ENCODE assay signal across 10 cellular contexts in the genomic region with DNA sequence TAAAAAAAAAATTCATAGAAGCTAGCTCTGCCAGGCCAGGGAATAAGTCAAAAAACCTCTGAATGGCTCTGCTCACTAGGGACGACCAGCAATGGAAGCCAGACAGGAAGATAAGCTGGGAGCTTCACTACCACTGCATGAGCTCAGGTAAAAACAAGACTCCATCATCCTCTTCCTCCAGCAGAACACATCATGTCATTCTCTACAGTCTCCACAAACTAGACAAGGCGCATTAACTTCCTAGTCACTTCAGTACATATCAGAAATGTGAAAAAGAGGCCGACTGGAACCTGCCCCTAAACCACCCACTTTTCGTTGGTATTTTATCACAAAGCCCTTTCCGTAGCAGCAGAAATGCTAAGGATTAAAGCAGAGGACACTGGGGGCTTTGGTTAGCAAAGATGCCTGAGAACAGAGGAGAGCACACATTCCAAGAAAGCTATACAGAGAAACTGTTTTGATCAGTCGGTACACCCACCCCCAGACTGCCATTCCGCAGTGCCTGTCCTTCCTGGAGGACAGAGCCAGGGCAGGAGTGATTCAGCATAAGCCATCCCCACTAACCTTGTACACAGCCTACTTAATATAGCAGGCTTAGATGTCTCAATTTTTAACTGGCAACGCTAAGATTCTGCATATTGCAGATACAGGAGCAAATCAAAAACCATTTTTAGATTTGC. TPM values are rescaled to one million over a fixed set of nuclear protein-coding genes. Genes with fewer than 3 reads are reported as not detected.
A peak's percentile ranks its signal among the peaks of the same experiment; 100 is the strongest.
DNase-seq lines count a peak whose midpoint lies in the region; ATAC-seq and TF ChIP-seq lines count a peak whose summit lies in the region.
"Had no signal": no experiment of that assay in that cellular context is flagged by ENCODE, and none has a peak within 500 bp of the region (broad histone marks: within the 10 kb centered on the region; RNA-seq: fewer than 3 reads in every experiment).

No MANE protein-coding gene starts in this region.

- peak overlapping the region; percentile 1 for H3K18ac ChIP-seq in trophoblast cell (ENCODE audit: low read length)

- peak overlapping the region; percentile 47 for H3K27ac Mint-ChIP-seq in GM23338
- H3K27ac Mint-ChIP-seq in activated T-helper 1 cell treated with anti-CD3 and anti-CD28 coated beads, Interleukin-12 subunit alpha, Interleukin-12 subunit beta, Interleukin-2, Interleukin-4 antibody, amounts not matched to agents 30 ng/mL and 10 ng/mL and 1 ng/mL, durations not matched to agents 14 hours and 24 hours and 36 hours = peak overlapping the region; percentile 6
- H3K27ac Mint-ChIP-seq: stimulated activated memory B cell treated with anti-CD40 and anti-IgM and Interleukin-4, amounts not matched to agents 10 μg/mL and 1 μg/mL and 100 μg/mL, for 72 hours had no signal

- H3F3A ChIP-seq in GM23338 (replicated peaks; ENCODE audit: low read depth) = no peaks in the 10 kb centered on the region

- H3K9me2 ChIP-seq in GM23338 (ENCODE audit: insufficient read depth) = no peaks in the 10 kb centered on the region

- H4K91ac ChIP-seq in trophoblast cell (ENCODE audit: low read depth, low read length) = no peak overlapping the region

- no peak overlapping the region for H3K4me3 ChIP-seq in GM23338
- no peak overlapping the region for H3K4me3 ChIP-seq in fibroblast of villous mesenchyme (ENCODE audit: low read depth, low read length)
- H3K4me3 ChIP-seq in trophoblast cell (ENCODE audit: low read depth, low read length) = no peak overlapping the region
- no peak overlapping the region for H3K4me3 ChIP-seq in testis

- H4K20me1 ChIP-seq in GM23338 (replicated peaks; ENCODE audit: insufficient read depth) = no peaks in the 10 kb centered on the region; the same call in 1 of the 2 replicates

- H4K12ac ChIP-seq in trophoblast cell (ENCODE audit: low read depth, low read length) = no peak overlapping the region

- H2BK12ac ChIP-seq in trophoblast cell (ENCODE audit: low read length) = no peak overlapping the region

- no peaks in the 10 kb centered on the region for H3K79me1 ChIP-seq in trophoblast cell (ENCODE audit: low read length)

- no peak overlapping the region for H3K4ac ChIP-seq in trophoblast cell (ENCODE audit: low read depth, low read length)

- TF ChIP-seq CTCF in GM23338 (conservative IDR thresholded peaks at IDR 0.05; ENCODE audit: low read depth in 2 of 2) (no peak), fibroblast of villous mesenchyme (IDR thresholded peaks at IDR 0.05; ENCODE audit: insufficient read depth, low read depth, low read length) (no peak), testis (IDR thresholded peaks at IDR 0.05) (no peak)

- H3K4me1 ChIP-seq in GM23338 (ENCODE audit: insufficient read depth) (peaks cover 11% of the 10 kb centered on the region; the same call in 1 of the 2 replicates), trophoblast cell (ENCODE audit: control insufficient read depth in 1 of 2, insufficient read depth in 2 of 2, low read length in 2 of 2) (peaks cover 3 to 4% of the 10 kb centered on the region in 2 experiments), testis (no peaks in the 10 kb centered on the region)

- no peaks in the 10 kb centered on the region for H3K27me3 ChIP-seq in GM23338 (ENCODE audit: insufficient read depth)
- no peaks in the 10 kb centered on the region for H3K27me3 ChIP-seq in trophoblast cell (ENCODE audit: insufficient read depth, low read length)
- no peaks in the 10 kb centered on the region for H3K27me3 ChIP-seq in testis

- H3K9me3 Mint-ChIP-seq in GM23338 = no peaks in the 10 kb centered on the region
- H3K9me3 Mint-ChIP-seq in activated T-helper 1 cell treated with anti-CD3 and anti-CD28 coated beads, Interleukin-12 subunit alpha, Interleukin-12 subunit beta, Interleukin-2, Interleukin-4 antibody, amounts not matched to agents 30 ng/mL and 10 ng/mL and 1 ng/mL, durations not matched to agents 14 hours and 24 hours and 36 hours = no peaks in the 10 kb centered on the region
- H3K9me3 Mint-ChIP-seq: stimulated activated memory B cell treated with anti-CD40 and anti-IgM and Interleukin-4, amounts not matched to agents 10 μg/mL and 1 μg/mL and 100 μg/mL, for 72 hours had no signal

- H3K23ac ChIP-seq in trophoblast cell (ENCODE audit: low read length) = no peak overlapping the region

- peaks cover 12% of the 10 kb centered on the region for H3K79me2 ChIP-seq in GM23338 (replicated peaks; ENCODE audit: insufficient read depth)
- H3K79me2 ChIP-seq in trophoblast cell (ENCODE audit: control insufficient read depth, insufficient read depth, low read length, poor library complexity) = no peaks in the 10 kb centered on the region

- no peak overlapping the region for H2BK120ac ChIP-seq in trophoblast cell (ENCODE audit: insufficient read depth, low read length, poor library complexity)

- H2AFZ ChIP-seq in GM23338 (no peak overlapping the region), trophoblast cell (ENCODE audit: insufficient read depth, low read length, poor library complexity) (no peak overlapping the region)

- no peak overlapping the region for H4K8ac ChIP-seq in trophoblast cell (ENCODE audit: low read depth, low read length)

- H3K27me3 Mint-ChIP-seq in GM23338 (ENCODE audit: insufficient read depth, low read depth, poor library complexity) = no peaks in the 10 kb centered on the region
- H3K27me3 Mint-ChIP-seq in activated T-helper 1 cell treated with anti-CD3 and anti-CD28 coated beads, Interleukin-12 subunit alpha, Interleukin-12 subunit beta, Interleukin-2, Interleukin-4 antibody, amounts not matched to agents 30 ng/mL and 10 ng/mL and 1 ng/mL, durations not matched to agents 14 hours and 24 hours and 36 hours (ENCODE audit: insufficient read depth) = no peaks in the 10 kb centered on the region

- no peak for TF ChIP-seq POLR2A in testis (IDR thresholded peaks at IDR 0.05)

- no peaks in the 10 kb centered on the region for H3K36me3 ChIP-seq in GM23338 (ENCODE audit: insufficient read depth)
- H3K36me3 ChIP-seq in trophoblast cell (ENCODE audit: control insufficient read depth in 1 of 2, insufficient read depth in 2 of 2, low read length in 2 of 2) = no peaks in the 10 kb centered on the region
- no peaks in the 10 kb centered on the region for H3K36me3 ChIP-seq in testis (ENCODE audit: low read depth, missing control alignments)

- peaks cover 17% of the 10 kb centered on the region for H3K4me1 Mint-ChIP-seq in GM23338
- peaks cover 51% of the 10 kb centered on the region for H3K4me1 Mint-ChIP-seq in activated T-helper 1 cell treated with anti-CD3 and anti-CD28 coated beads, Interleukin-12 subunit alpha, Interleukin-12 subunit beta, Interleukin-2, Interleukin-4 antibody, amounts not matched to agents 30 ng/mL and 10 ng/mL and 1 ng/mL, durations not matched to agents 14 hours and 24 hours and 36 hours (ENCODE audit: low read depth)
- H3K4me1 Mint-ChIP-seq: stimulated activated memory B cell treated with anti-CD40 and anti-IgM and Interleukin-4, amounts not matched to agents 10 μg/mL and 1 μg/mL and 100 μg/mL, for 72 hours had no signal

- intact Hi-C loops in activated T-helper 1 cell treated with anti-CD3 and anti-CD28 coated beads, Interleukin-12 subunit alpha, Interleukin-12 subunit beta, Interleukin-2, Interleukin-4 antibody, amounts not matched to agents 30 ng/mL and 10 ng/mL and 1 ng/mL, durations not matched to agents 14 hours and 24 hours and 36 hours (cut with micrococcal nuclease) = no loop called here
- intact Hi-C loops in testis (cut with DNase I; ENCODE audit: low total_unique reads) = no loop called here

- no peak overlapping the region for H2BK5ac ChIP-seq in trophoblast cell (ENCODE audit: low read depth, low read length, poor library complexity)

- no peak overlapping the region for H3K9ac ChIP-seq in trophoblast cell (ENCODE audit: low read length)

- H3K9me3 ChIP-seq in trophoblast cell (ENCODE audit: insufficient read depth, low read depth, low read length) = no peaks in the 10 kb centered on the region
- no peaks in the 10 kb centered on the region for H3K9me3 ChIP-seq in testis

- H3K27ac ChIP-seq in GM23338 (ENCODE audit: low read depth) (no peak overlapping the region), trophoblast cell (ENCODE audit: low read depth, low read length) (no peak overlapping the region), testis (no peak overlapping the region)
- H3K27ac ChIP-seq: RWPE1, VCaP had no signal

- no peak overlapping the region for H3K4me2 ChIP-seq in GM23338
- no peak overlapping the region for H3K4me2 ChIP-seq in trophoblast cell (ENCODE audit: low read length)

- DNase-seq in GM23338 (ENCODE audit: low spot score) (no peak), fibroblast of villous mesenchyme (ENCODE audit: low read depth) (peak; percentile 35), trophoblast cell (no peak), testis (no peak), NCI-H2171 (lab: John Stamatoyannopoulos, UW) (no peak)
- DNase-seq in activated T-helper 1 cell treated with anti-CD3 and anti-CD28 coated beads, Interleukin-12 subunit alpha, Interleukin-12 subunit beta, Interleukin-2, Interleukin-4 antibody, amounts not matched to agents 30 ng/mL and 10 ng/mL and 1 ng/mL, durations not matched to agents 14 hours and 24 hours and 36 hours (ENCODE audit: low spot score) = no peak

- no peak overlapping the region for H2AK5ac ChIP-seq in trophoblast cell (ENCODE audit: low read length)

- no CpG with 5 or more reads among the region's 8 CpGs for WGBS in trophoblast cell (ENCODE audit: extremely low coverage, insufficient coverage, insufficient read length)
- 58 to 63% methylated on average over 8 of the region's 8 CpGs for WGBS in testis, 2 donors

- H3K4me3 Mint-ChIP-seq in GM23338 = no peak overlapping the region
- no peak overlapping the region for H3K4me3 Mint-ChIP-seq in activated T-helper 1 cell treated with anti-CD3 and anti-CD28 coated beads, Interleukin-12 subunit alpha, Interleukin-12 subunit beta, Interleukin-2, Interleukin-4 antibody, amounts not matched to agents 30 ng/mL and 10 ng/mL and 1 ng/mL, durations not matched to agents 14 hours and 24 hours and 36 hours
- H3K4me3 Mint-ChIP-seq: stimulated activated memory B cell treated with anti-CD40 and anti-IgM and Interleukin-4, amounts not matched to agents 10 μg/mL and 1 μg/mL and 100 μg/mL, for 72 hours had no signal

- no peak overlapping the region for H3K14ac ChIP-seq in trophoblast cell (ENCODE audit: low read length)

- ATAC-seq in GM23338 (peak; percentile 48), HG03521 (IDR thresholded peaks at IDR 0.05; ENCODE audit: unreplicated experiment) (no peak)
- ATAC-seq: stimulated activated memory B cell treated with anti-CD40 and anti-IgM and Interleukin-4, amounts not matched to agents 10 μg/mL and 1 μg/mL and 100 μg/mL, for 72 hours had no signal

- no peaks in the 10 kb centered on the region for H3K36me3 Mint-ChIP-seq in GM23338 (ENCODE audit: low read depth)
- H3K36me3 Mint-ChIP-seq in activated T-helper 1 cell treated with anti-CD3 and anti-CD28 coated beads, Interleukin-12 subunit alpha, Interleukin-12 subunit beta, Interleukin-2, Interleukin-4 antibody, amounts not matched to agents 30 ng/mL and 10 ng/mL and 1 ng/mL, durations not matched to agents 14 hours and 24 hours and 36 hours (ENCODE audit: low read depth) = peaks cover 15% of the 10 kb centered on the region
- H3K36me3 Mint-ChIP-seq: stimulated activated memory B cell treated with anti-CD40 and anti-IgM and Interleukin-4, amounts not matched to agents 10 μg/mL and 1 μg/mL and 100 μg/mL, for 72 hours had no signal

RNA-seq across cellular contexts. Expression of gene AAK1, which starts 53.4 kb away (rescaled TPM):
- 39.0 TPM in 2 replicates for total RNA-seq in GM23338 (2014; rRNA removed; shearing (Covaris generic))
- polyA plus RNA-seq in GM23338 (2016; fragmentation: Nextera tagmentation; extraction: Ambion mirVana) (44.7 and 52.4 TPM in 2 replicates), testis (ENCODE audit: insufficient read depth, low read depth, low replicate concordance) (20.3 TPM)
- 89.2 and 94.0 TPM in 2 replicates for total RNA-seq in activated T-helper 1 cell treated with anti-CD3 and anti-CD28 coated beads, Interleukin-12 subunit alpha, Interleukin-12 subunit beta, Interleukin-2, Interleukin-4 antibody, amounts not matched to agents 30 ng/mL and 10 ng/mL and 1 ng/mL, durations not matched to agents 14 hours and 24 hours and 36 hours
- total RNA-seq in fibroblast of villous mesenchyme (61.5 and 68.2 TPM in 2 replicates), testis (10 to 100 TPM; 47.9 to 62.1 TPM)
- polyA plus RNA-seq in trophoblast cell (2013) = 137 and 140 TPM in 2 replicates
